ENCODE assay signal across 22 cellular contexts in the genomic region with DNA sequence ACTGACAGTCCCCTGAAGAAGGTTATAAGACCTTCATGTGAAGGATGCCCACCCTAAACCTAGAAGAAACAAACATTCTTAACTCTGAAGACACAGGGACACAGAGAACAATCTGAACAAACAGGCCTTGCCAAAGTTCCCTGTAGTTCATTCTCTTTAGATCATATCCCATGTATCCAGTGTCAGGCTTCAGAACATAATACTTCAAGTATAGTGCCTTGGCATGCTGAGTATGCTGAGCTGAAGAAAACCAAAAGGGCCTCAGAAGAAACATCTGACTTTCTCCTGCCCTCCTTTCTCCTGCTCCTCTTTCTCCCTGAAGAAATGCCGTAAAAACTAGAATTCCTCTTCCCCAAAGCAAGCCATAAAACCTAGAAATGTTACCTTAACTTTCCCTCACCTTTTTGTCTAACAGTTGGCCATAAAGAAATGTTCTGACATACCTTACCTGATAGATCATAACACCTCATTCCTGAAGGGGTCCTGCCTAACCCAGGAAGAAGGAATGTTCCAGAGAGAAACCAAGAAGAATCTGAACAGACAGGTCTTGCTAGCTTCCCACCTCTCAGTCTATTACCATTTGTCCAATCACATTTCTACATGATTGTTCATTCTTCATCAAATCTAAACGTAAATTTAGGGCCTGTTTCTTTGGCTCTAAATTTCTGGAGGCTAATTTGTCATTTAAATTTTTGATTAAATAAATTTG.
DNase-seq lines count a peak whose midpoint lies in the region; ATAC-seq and TF ChIP-seq lines count a peak whose summit lies in the region.
"Had no signal": no experiment of that assay in that cellular context is flagged by ENCODE, and none has a peak within 500 bp of the region (broad histone marks: within the 10 kb centered on the region; RNA-seq: fewer than 3 reads in every experiment).

No MANE protein-coding gene starts in this region.

- whole genome bisulfite sequencing in hepatocyte (ENCODE audit: low lambda C conversion rate, missing lambda C conversion rate) = 82% methylated on average over 2 of the region's 2 CpGs

- H3K9me3 ChIP-seq in hepatocyte (ENCODE audit: low read depth) = no peaks in the 10 kb centered on the region
- no peaks in the 10 kb centered on the region for H3K9me3 ChIP-seq in CD8-positive, alpha-beta memory T cell (ENCODE audit: low read length)
- H3K9me3 ChIP-seq: Peyer's patch had no signal

- H3K9me3 Mint-ChIP-seq in GM23338 (no peaks in the 10 kb centered on the region), neural crest cell (peaks cover 9% of the 10 kb centered on the region)
- H3K9me3 Mint-ChIP-seq in CD8-positive, alpha-beta memory T cell = peaks cover 0 to 32% (median 3%) of the 10 kb centered on the region in 5 donors

- H3K79me2 ChIP-seq in GM23338 (replicated peaks; ENCODE audit: insufficient read depth) (no peaks in the 10 kb centered on the region), hepatocyte (no peaks in the 10 kb centered on the region)

- H3K36me3 Mint-ChIP-seq in GM23338 (ENCODE audit: low read depth) = peaks cover 9% of the 10 kb centered on the region; the same call in 2 of the 3 replicates
- peaks cover 7% of the 10 kb centered on the region for H3K36me3 Mint-ChIP-seq in neural crest cell (ENCODE audit: low read depth)
- peaks cover 0 to 34% (median 0%) of the 10 kb centered on the region in 3 donors for H3K36me3 Mint-ChIP-seq in CD8-positive, alpha-beta memory T cell

- H3K9me2 ChIP-seq in GM23338 (ENCODE audit: insufficient read depth) = 0 out of 2 replicates have a peak, but pooled peaks cover 5% of the 10 kb centered on the region
- H3K9me2 ChIP-seq in hepatocyte (replicated peaks; ENCODE audit: insufficient read depth) = no peaks in the 10 kb centered on the region

- peak; percentile 26 for DNase-seq in GM23338 (ENCODE audit: low spot score)
- peak; percentile 43 for DNase-seq in RWPE1 (ENCODE audit: low spot score)
- DNase-seq in hepatocyte (ENCODE audit: low spot score) = peak; percentile 10
- DNase-seq in neural crest cell (ENCODE audit: low read depth, low spot score) = no peak
- DNase-seq in NCI-H2029 treated with DMSO at 0.1 percent for 48 hours (lab: John Stamatoyannopoulos, UW) = no peak
- no peak for DNase-seq in CD8-positive, alpha-beta memory T cell
- DNase-seq in nucleus accumbens (lab: John Stamatoyannopoulos, UW) = no peak
- DNase-seq: CD8-positive, alpha-beta T cell; GDM1; HFFc6; Kasumi-1; MM.1S; NCI-H1105; NCI-H1694; NCI-H2107; NCI-H2227 treated with DMSO at 0.1 percent for 48 hours; NCI-H524; Peyer's patch; SIG-M5 had no signal

- TF ChIP-seq CTCF in GM23338 (conservative IDR thresholded peaks at IDR 0.05; ENCODE audit: low read depth in 2 of 2) = no peak
- TF ChIP-seq CTCF in RWPE1 (conservative IDR thresholded peaks at IDR 0.05; ENCODE audit: low read depth) = no peak
- no peak for TF ChIP-seq CTCF in hepatocyte (IDR thresholded peaks at IDR 0.05; ENCODE audit: poor library complexity)
- TF ChIP-seq CTCF in neural crest cell (conservative IDR thresholded peaks at IDR 0.05) = no peak

- no peaks in the 10 kb centered on the region for H3F3A ChIP-seq in GM23338 (replicated peaks; ENCODE audit: low read depth)

- no peak overlapping the region for H3K4me2 ChIP-seq in GM23338
- H3K4me2 ChIP-seq in hepatocyte = no peak overlapping the region
- H3K4me2 ChIP-seq: BLaER1 had no signal

- H3K4me1 Mint-ChIP-seq in GM23338 (peaks cover 25% of the 10 kb centered on the region), neural crest cell (no peaks in the 10 kb centered on the region)
- H3K4me1 Mint-ChIP-seq in CD8-positive, alpha-beta memory T cell = no peaks in the 10 kb centered on the region

- H3K27me3 Mint-ChIP-seq in GM23338 (ENCODE audit: insufficient read depth, low read depth, poor library complexity) (peaks cover 2% of the 10 kb centered on the region), neural crest cell (ENCODE audit: low read depth) (no peaks in the 10 kb centered on the region)
- H3K27me3 Mint-ChIP-seq in CD8-positive, alpha-beta memory T cell = no peaks in the 10 kb centered on the region

- POLR2A ChIA-PET in RWPE1 (lab: Yijun Ruan, JAX; ENCODE audit: low non-redundant PET) = no interaction called here
- POLR2A ChIA-PET in CD8-positive, alpha-beta memory T cell (lab: Charles Lee) = no interaction called here

- H3K36me3 ChIP-seq in GM23338 (ENCODE audit: insufficient read depth) (no peaks in the 10 kb centered on the region), hepatocyte (replicated peaks; ENCODE audit: insufficient read depth, low read depth) (no peaks in the 10 kb centered on the region)
- H3K36me3 ChIP-seq in CD8-positive, alpha-beta memory T cell (ENCODE audit: insufficient read depth, low read length) = no peaks in the 10 kb centered on the region
- H3K36me3 ChIP-seq: BLaER1, Peyer's patch had no signal

- no peak overlapping the region for H2AFZ ChIP-seq in GM23338
- no peak overlapping the region for H2AFZ ChIP-seq in hepatocyte

- H3K27ac Mint-ChIP-seq in GM23338 (peak overlapping the region; percentile 25), neural crest cell (ENCODE audit: unreplicated experiment) (peak overlapping the region; percentile 32)
- H3K27ac Mint-ChIP-seq in CD8-positive, alpha-beta memory T cell = peak overlapping the region in 1 of 8 donors; percentile 14
- H3K27ac Mint-ChIP-seq: CD8-positive, alpha-beta T cell; HFFc6 had no signal

- ATAC-seq in GM23338 = no peak
- no peak for ATAC-seq in HG02970 (IDR thresholded peaks at IDR 0.05; ENCODE audit: low FRiP score, unreplicated experiment)
- ATAC-seq: CD8-positive, alpha-beta T cell; GM12878 had no signal

- no peak overlapping the region for H3K27ac ChIP-seq in GM23338 (ENCODE audit: low read depth)
- no peak overlapping the region for H3K27ac ChIP-seq in RWPE1
- peak overlapping the region; percentile 64 for H3K27ac ChIP-seq in hepatocyte
- H3K27ac ChIP-seq in CD8-positive, alpha-beta memory T cell (ENCODE audit: low read depth, low read length) = no peak overlapping the region
- H3K27ac ChIP-seq: BLaER1, Peyer's patch had no signal

- CTCF ChIA-PET in RWPE1 (lab: Yijun Ruan, JAX) = no interaction called here
- CTCF ChIA-PET in CD8-positive, alpha-beta memory T cell (lab: Charles Lee) = no interaction called here

- H3K4me3 ChIP-seq in GM23338 = no peak overlapping the region
- H3K4me3 ChIP-seq in hepatocyte = no peak overlapping the region
- no peak overlapping the region for H3K4me3 ChIP-seq in CD8-positive, alpha-beta memory T cell (ENCODE audit: low read length)
- H3K4me3 ChIP-seq: BLaER1, GM12878, Peyer's patch had no signal

- H3K27me3 ChIP-seq in GM23338 (ENCODE audit: insufficient read depth) (no peaks in the 10 kb centered on the region), hepatocyte (no peaks in the 10 kb centered on the region)
- no peaks in the 10 kb centered on the region for H3K27me3 ChIP-seq in CD8-positive, alpha-beta memory T cell (ENCODE audit: insufficient read depth, low read length, poor library complexity, severe bottlenecking)
- H3K27me3 ChIP-seq: BLaER1, Peyer's patch had no signal

- H3K4me1 ChIP-seq in GM23338 (ENCODE audit: insufficient read depth) (peaks cover 14% of the 10 kb centered on the region), hepatocyte (ENCODE audit: insufficient read depth) (peaks cover 20% of the 10 kb centered on the region)
- H3K4me1 ChIP-seq in CD8-positive, alpha-beta memory T cell (ENCODE audit: insufficient read depth, low read length) = no peaks in the 10 kb centered on the region
- H3K4me1 ChIP-seq: BLaER1, Peyer's patch had no signal

- H4K20me1 ChIP-seq in GM23338 (replicated peaks; ENCODE audit: insufficient read depth) = no peaks in the 10 kb centered on the region
- no peaks in the 10 kb centered on the region for H4K20me1 ChIP-seq in hepatocyte (ENCODE audit: insufficient read depth, poor library complexity, severe bottlenecking)
- H4K20me1 ChIP-seq: BLaER1 had no signal

- no peak overlapping the region for H3K4me3 Mint-ChIP-seq in GM23338
- no peak overlapping the region for H3K4me3 Mint-ChIP-seq in neural crest cell
- no peak overlapping the region for H3K4me3 Mint-ChIP-seq in CD8-positive, alpha-beta memory T cell
- H3K4me3 Mint-ChIP-seq: CD8-positive, alpha-beta T cell; HFFc6 had no signal

TF ChIP-seq in GM23338, 12 proteins besides CTCF, POLR2A, EP300 and RAD21 (continues in another document):
- TF ChIP-seq, protein P1, sequence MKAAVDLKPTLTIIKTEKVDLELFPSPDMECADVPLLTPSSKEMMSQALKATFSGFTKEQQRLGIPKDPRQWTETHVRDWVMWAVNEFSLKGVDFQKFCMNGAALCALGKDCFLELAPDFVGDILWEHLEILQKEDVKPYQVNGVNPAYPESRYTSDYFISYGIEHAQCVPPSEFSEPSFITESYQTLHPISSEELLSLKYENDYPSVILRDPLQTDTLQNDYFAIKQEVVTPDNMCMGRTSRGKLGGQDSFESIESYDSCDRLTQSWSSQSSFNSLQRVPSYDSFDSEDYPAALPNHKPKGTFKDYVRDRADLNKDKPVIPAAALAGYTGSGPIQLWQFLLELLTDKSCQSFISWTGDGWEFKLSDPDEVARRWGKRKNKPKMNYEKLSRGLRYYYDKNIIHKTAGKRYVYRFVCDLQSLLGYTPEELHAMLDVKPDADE (IDR thresholded peaks at IDR 0.05) = no peak
- TF ChIP-seq, protein P2, sequence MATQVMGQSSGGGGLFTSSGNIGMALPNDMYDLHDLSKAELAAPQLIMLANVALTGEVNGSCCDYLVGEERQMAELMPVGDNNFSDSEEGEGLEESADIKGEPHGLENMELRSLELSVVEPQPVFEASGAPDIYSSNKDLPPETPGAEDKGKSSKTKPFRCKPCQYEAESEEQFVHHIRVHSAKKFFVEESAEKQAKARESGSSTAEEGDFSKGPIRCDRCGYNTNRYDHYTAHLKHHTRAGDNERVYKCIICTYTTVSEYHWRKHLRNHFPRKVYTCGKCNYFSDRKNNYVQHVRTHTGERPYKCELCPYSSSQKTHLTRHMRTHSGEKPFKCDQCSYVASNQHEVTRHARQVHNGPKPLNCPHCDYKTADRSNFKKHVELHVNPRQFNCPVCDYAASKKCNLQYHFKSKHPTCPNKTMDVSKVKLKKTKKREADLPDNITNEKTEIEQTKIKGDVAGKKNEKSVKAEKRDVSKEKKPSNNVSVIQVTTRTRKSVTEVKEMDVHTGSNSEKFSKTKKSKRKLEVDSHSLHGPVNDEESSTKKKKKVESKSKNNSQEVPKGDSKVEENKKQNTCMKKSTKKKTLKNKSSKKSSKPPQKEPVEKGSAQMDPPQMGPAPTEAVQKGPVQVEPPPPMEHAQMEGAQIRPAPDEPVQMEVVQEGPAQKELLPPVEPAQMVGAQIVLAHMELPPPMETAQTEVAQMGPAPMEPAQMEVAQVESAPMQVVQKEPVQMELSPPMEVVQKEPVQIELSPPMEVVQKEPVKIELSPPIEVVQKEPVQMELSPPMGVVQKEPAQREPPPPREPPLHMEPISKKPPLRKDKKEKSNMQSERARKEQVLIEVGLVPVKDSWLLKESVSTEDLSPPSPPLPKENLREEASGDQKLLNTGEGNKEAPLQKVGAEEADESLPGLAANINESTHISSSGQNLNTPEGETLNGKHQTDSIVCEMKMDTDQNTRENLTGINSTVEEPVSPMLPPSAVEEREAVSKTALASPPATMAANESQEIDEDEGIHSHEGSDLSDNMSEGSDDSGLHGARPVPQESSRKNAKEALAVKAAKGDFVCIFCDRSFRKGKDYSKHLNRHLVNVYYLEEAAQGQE (IDR thresholded peaks at IDR 0.05; ENCODE audit: unreplicated experiment) = no peak
- TF ChIP-seq ZNF114 (CRISPR knock-in tag; IDR thresholded peaks at IDR 0.05) = no peak

Comparison
In these comparisons a context has a peak if more than half of its experiments do, and no peak if none do; other contexts are left out.
1. DNase-seq: peak in GM23338 (single experiment), RWPE1 (single experiment) and hepatocyte (single experiment); none in neural crest cell (single experiment), NCI-H2029 treated with DMSO at 0.1 percent for 48 hours (single experiment), CD8-positive, alpha-beta memory T cell (0 of 5) and nucleus accumbens (0 of 56).